In the genomic region with DNA sequence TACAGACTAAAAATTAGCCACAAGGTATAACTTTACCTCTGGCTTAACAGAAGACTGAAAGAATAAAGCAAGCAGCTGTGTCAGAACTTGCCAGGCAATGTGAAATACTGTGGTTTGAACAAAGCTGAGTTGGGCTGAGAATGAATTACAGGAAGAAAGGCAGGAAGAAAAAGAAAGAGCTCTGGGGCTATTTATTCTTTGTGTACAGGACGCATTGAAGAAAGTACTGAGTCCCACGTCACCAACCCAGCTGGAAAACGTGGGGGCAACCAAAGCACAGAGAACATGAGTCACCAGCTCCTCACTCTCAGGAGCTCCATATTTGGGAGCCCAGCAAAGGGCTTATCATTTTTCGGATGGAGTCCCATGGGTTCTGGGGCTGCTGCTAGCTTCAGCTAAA, we compare ENCODE assay signal across 8 cellular contexts.
DNase-seq lines count a peak whose midpoint lies in the region; ATAC-seq and TF ChIP-seq lines count a peak whose summit lies in the region.

No MANE protein-coding gene starts in this region.

- peak; percentile 70 for ATAC-seq in Right ventricle myocardium inferior
- ATAC-seq in HG02870 (IDR thresholded peaks at IDR 0.05; ENCODE audit: unreplicated experiment) = no peak

- TF ChIP-seq CTCF in fibroblast of mammary gland (conservative IDR thresholded peaks at IDR 0.05; ENCODE audit: control insufficient read depth, insufficient read depth, low read depth, low read length) = no peak

- DNase-seq in Right ventricle myocardium inferior (ENCODE audit: missing footprints) = no peak
- no peak for DNase-seq in cardiac septum (ENCODE audit: low spot score)
- peak; percentile 74 for DNase-seq in activated CD8-positive, alpha-beta memory T cell treated with anti-CD3 and anti-CD28 coated beads, Interleukin-2, amount 50 U/mL, for 48 hours
- peak; percentile 87 for DNase-seq in fibroblast of mammary gland (ENCODE audit: low read depth)
- DNase-seq in stimulated activated CD4-positive, alpha-beta T cell treated with anti-CD3 and anti-CD28 coated beads, Interleukin-12 subunit alpha, Interleukin-12 subunit beta, amount 100 ng/mL, for 24 hours (ENCODE audit: low read depth in 2 of 2) = peak; percentile 59 to 66
- DNase-seq in kidney tubule cell (ENCODE audit: low spot score) = no peak
- no peak for DNase-seq in NCI-H1417 treated with DMSO at 0.1 percent for 48 hours (lab: John Stamatoyannopoulos, UW)

- intact Hi-C loops in Right ventricle myocardium inferior (cut with DNase I) (no loop called here), cardiac septum (cut with DNase I) (loop anchor here (10.0 kb wide), 1 partner anchor 179 kb away; no protein-coding TSS in a partner anchor)

- H3K4me3 ChIP-seq in fibroblast of mammary gland (ENCODE audit: control insufficient read depth, low read depth, low read length) = no peak overlapping the region

Comparison
In these comparisons a context has a peak if more than half of its experiments do, and no peak if none do; other contexts are left out.
1. DNase-seq: peak in activated CD8-positive, alpha-beta memory T cell treated with anti-CD3 and anti-CD28 coated beads, Interleukin-2, amount 50 U/mL, for 48 hours (single experiment), fibroblast of mammary gland (single experiment) and stimulated activated CD4-positive, alpha-beta T cell treated with anti-CD3 and anti-CD28 coated beads, Interleukin-12 subunit alpha, Interleukin-12 subunit beta, amount 100 ng/mL, for 24 hours (2 of 2); none in Right ventricle myocardium inferior (single experiment), cardiac septum (single experiment), kidney tubule cell (single experiment) and NCI-H1417 treated with DMSO at 0.1 percent for 48 hours (single experiment).